1 cellular context compared by ENCODE assay signal in the genomic region with DNA sequence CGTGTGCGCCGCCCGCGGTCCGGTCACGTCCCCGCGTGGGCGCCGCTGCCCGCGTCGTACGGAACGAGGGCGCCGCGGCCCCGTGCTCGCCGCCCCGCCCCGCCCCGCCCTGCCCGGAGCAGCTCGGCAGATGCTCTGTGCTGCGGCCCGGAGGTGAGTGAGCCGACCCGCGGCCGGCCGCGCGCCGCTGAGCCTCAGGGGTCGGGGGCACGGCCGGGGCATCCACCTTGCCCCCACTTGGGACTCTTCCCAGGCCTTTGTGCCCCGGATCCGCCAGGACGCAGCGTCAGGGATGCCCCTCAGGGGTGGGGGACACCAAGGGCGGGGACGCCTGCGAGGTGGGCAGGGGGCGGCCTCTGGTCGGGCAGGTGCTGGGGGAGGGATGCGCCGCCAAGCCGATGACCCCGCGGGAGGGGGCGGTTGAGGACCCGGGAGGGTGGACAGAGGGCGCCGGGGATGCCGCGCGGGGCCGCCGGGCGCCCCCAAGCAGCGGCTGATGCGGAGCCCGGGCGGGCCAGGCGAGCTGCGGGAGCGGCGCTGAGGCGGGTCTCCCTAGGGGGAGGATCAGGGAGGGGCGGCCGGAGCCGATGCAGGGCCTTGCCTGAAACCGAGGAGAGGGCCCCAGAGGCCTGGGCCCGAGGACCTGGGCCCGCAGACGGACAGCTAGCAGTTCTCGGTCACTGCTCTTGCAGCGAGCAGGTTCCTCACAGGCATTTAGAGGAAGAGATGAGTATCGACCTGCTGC.
TF ChIP-seq lines count a peak whose summit lies in the region.

Gene GNAZ (plus strand): TSS at position 102 of the 745 bp plus-strand sequence. CDS start 25,177 bp downstream, outside the sequence.

TF ChIP-seq in GM23338, 12 proteins besides CTCF, POLR2A, EP300 and RAD21 (continued from another document):
- TF ChIP-seq, protein P1, sequence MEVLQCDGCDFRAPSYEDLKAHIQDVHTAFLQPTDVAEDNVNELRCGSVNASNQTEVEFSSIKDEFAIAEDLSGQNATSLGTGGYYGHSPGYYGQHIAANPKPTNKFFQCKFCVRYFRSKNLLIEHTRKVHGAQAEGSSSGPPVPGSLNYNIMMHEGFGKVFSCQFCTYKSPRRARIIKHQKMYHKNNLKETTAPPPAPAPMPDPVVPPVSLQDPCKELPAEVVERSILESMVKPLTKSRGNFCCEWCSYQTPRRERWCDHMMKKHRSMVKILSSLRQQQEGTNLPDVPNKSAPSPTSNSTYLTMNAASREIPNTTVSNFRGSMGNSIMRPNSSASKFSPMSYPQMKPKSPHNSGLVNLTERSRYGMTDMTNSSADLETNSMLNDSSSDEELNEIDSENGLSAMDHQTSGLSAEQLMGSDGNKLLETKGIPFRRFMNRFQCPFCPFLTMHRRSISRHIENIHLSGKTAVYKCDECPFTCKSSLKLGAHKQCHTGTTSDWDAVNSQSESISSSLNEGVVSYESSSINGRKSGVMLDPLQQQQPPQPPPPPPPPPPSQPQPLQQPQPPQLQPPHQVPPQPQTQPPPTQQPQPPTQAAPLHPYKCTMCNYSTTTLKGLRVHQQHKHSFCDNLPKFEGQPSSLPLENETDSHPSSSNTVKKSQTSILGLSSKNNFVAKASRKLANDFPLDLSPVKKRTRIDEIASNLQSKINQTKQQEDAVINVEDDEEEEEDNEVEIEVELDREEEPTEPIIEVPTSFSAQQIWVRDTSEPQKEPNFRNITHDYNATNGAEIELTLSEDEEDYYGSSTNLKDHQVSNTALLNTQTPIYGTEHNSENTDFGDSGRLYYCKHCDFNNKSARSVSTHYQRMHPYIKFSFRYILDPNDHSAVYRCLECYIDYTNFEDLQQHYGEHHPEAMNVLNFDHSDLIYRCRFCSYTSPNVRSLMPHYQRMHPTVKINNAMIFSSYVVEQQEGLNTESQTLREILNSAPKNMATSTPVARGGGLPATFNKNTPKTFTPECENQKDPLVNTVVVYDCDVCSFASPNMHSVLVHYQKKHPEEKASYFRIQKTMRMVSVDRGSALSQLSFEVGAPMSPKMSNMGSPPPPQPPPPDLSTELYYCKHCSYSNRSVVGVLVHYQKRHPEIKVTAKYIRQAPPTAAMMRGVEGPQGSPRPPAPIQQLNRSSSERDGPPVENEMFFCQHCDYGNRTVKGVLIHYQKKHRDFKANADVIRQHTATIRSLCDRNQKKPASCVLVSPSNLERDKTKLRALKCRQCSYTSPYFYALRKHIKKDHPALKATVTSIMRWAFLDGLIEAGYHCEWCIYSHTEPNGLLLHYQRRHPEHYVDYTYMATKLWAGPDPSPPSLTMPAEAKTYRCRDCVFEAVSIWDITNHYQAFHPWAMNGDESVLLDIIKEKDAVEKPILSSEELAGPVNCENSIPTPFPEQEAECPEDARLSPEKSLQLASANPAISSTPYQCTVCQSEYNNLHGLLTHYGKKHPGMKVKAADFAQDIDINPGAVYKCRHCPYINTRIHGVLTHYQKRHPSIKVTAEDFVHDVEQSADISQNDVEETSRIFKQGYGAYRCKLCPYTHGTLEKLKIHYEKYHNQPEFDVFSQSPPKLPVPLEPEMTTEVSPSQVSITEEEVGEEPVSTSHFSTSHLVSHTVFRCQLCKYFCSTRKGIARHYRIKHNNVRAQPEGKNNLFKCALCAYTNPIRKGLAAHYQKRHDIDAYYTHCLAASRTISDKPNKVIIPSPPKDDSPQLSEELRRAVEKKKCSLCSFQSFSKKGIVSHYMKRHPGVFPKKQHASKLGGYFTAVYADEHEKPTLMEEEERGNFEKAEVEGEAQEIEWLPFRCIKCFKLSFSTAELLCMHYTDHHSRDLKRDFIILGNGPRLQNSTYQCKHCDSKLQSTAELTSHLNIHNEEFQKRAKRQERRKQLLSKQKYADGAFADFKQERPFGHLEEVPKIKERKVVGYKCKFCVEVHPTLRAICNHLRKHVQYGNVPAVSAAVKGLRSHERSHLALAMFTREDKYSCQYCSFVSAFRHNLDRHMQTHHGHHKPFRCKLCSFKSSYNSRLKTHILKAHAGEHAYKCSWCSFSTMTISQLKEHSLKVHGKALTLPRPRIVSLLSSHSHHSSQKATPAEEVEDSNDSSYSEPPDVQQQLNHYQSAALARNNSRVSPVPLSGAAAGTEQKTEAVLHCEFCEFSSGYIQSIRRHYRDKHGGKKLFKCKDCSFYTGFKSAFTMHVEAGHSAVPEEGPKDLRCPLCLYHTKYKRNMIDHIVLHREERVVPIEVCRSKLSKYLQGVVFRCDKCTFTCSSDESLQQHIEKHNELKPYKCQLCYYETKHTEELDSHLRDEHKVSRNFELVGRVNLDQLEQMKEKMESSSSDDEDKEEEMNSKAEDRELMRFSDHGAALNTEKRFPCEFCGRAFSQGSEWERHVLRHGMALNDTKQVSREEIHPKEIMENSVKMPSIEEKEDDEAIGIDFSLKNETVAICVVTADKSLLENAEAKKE (CRISPR knock-in tag; IDR thresholded peaks at IDR 0.05) = no peak
- no peak for TF ChIP-seq JUNB (IDR thresholded peaks at IDR 0.05; ENCODE audit: unreplicated experiment)
- no peak for TF ChIP-seq STAT1 (IDR thresholded peaks at IDR 0.05; ENCODE audit: unreplicated experiment)
- TF ChIP-seq EZH2phosphoT487 (IDR thresholded peaks at IDR 0.05; ENCODE audit: unreplicated experiment) = no peak
- no peak for TF ChIP-seq NANOG (IDR thresholded peaks at IDR 0.05; ENCODE audit: borderline replicate concordance)
- no peak for TF ChIP-seq ZNF331 (CRISPR knock-in tag; IDR thresholded peaks at IDR 0.05; ENCODE audit: low read depth)
- TF ChIP-seq, protein P2, sequence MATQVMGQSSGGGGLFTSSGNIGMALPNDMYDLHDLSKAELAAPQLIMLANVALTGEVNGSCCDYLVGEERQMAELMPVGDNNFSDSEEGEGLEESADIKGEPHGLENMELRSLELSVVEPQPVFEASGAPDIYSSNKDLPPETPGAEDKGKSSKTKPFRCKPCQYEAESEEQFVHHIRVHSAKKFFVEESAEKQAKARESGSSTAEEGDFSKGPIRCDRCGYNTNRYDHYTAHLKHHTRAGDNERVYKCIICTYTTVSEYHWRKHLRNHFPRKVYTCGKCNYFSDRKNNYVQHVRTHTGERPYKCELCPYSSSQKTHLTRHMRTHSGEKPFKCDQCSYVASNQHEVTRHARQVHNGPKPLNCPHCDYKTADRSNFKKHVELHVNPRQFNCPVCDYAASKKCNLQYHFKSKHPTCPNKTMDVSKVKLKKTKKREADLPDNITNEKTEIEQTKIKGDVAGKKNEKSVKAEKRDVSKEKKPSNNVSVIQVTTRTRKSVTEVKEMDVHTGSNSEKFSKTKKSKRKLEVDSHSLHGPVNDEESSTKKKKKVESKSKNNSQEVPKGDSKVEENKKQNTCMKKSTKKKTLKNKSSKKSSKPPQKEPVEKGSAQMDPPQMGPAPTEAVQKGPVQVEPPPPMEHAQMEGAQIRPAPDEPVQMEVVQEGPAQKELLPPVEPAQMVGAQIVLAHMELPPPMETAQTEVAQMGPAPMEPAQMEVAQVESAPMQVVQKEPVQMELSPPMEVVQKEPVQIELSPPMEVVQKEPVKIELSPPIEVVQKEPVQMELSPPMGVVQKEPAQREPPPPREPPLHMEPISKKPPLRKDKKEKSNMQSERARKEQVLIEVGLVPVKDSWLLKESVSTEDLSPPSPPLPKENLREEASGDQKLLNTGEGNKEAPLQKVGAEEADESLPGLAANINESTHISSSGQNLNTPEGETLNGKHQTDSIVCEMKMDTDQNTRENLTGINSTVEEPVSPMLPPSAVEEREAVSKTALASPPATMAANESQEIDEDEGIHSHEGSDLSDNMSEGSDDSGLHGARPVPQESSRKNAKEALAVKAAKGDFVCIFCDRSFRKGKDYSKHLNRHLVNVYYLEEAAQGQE (IDR thresholded peaks at IDR 0.05; ENCODE audit: unreplicated experiment) = no peak
- TF ChIP-seq EZH2 (IDR thresholded peaks at IDR 0.05; ENCODE audit: low read depth, unreplicated experiment) = no peak
- TF ChIP-seq CREB1 (CRISPR knock-in tag; IDR thresholded peaks at IDR 0.05; ENCODE audit: low read depth) = no peak
- no peak for TF ChIP-seq POLR2AphosphoS5 (IDR thresholded peaks at IDR 0.05; ENCODE audit: low read depth)
